Comparison of ENCODE assay signal across 14 cellular contexts in the genomic region with DNA sequence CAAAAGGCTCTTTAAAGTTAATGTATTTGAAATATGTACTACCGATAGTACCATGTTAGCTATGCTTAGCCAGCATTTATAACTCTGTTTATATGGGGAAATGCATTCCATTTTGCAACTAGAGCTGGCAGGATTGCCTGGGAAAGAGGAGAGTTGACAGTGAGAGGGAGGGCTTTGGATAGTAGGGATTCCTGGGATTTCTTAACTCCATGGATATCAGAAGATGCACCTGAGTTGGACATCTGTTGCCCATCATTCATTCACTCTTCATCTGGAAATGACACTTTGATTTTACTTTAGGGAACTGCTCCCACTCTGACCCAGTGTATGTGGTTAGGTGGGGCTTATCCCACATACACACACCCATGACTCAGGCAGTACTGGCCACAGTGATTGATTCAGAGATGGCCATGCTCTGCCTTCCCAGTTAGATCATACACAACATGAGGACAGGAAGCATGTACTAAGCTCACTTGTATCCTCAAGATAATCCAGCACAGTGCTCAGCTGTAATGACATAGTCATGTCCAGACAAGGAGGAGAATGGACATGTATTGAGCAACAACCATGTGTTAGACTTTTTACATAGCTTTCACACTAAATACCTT.
DNase-seq lines count a peak whose midpoint lies in the region; ATAC-seq lines count a peak whose summit lies in the region.
"Had no signal": no experiment of that assay in that cellular context is flagged by ENCODE, and none has a peak within 500 bp of the region (broad histone marks: within the 10 kb centered on the region; RNA-seq: fewer than 3 reads in every experiment).

No MANE protein-coding gene starts in this region.

- no peaks in the 10 kb centered on the region for H3K4me1 Mint-ChIP-seq in stimulated activated naive CD8-positive, alpha-beta T cell treated with anti-CD3 and anti-CD28 coated beads, Interleukin-15, amount 100 ng/mL, for 72 hours
- H3K4me1 Mint-ChIP-seq in activated CD4-positive, alpha-beta memory T cell treated with anti-CD3 and anti-CD28 coated beads for 36 hours (ENCODE audit: low read depth) = peaks cover 14% of the 10 kb centered on the region
- H3K4me1 Mint-ChIP-seq: brain had no signal

- peaks cover 16% of the 10 kb centered on the region for H3K27me3 Mint-ChIP-seq in stimulated activated naive CD8-positive, alpha-beta T cell treated with anti-CD3 and anti-CD28 coated beads, Interleukin-15, amount 100 ng/mL, for 72 hours
- peaks cover 5% of the 10 kb centered on the region for H3K27me3 Mint-ChIP-seq in activated CD4-positive, alpha-beta memory T cell treated with anti-CD3 and anti-CD28 coated beads for 36 hours

- no peaks in the 10 kb centered on the region for H3K9me3 Mint-ChIP-seq in stimulated activated naive CD8-positive, alpha-beta T cell treated with anti-CD3 and anti-CD28 coated beads, Interleukin-15, amount 100 ng/mL, for 72 hours
- H3K9me3 Mint-ChIP-seq in activated CD4-positive, alpha-beta memory T cell treated with anti-CD3 and anti-CD28 coated beads for 36 hours = peaks cover 4% of the 10 kb centered on the region

- POLR2A ChIA-PET in activated CD4-positive, alpha-beta memory T cell treated with anti-CD3 and anti-CD28 coated beads for 36 hours (lab: Charles Lee) = interaction anchor here (1.0 kb wide), 1 partner anchor 13 kb away, joined by 3 read pairs; no protein-coding TSS in a partner anchor

- no peaks in the 10 kb centered on the region for H3K36me3 Mint-ChIP-seq in activated CD4-positive, alpha-beta memory T cell treated with anti-CD3 and anti-CD28 coated beads for 36 hours
- H3K36me3 Mint-ChIP-seq: brain had no signal

- no peak overlapping the region for H3K27ac Mint-ChIP-seq in stimulated activated naive CD8-positive, alpha-beta T cell treated with anti-CD3 and anti-CD28 coated beads, Interleukin-15, amount 100 ng/mL, for 72 hours
- H3K27ac Mint-ChIP-seq in activated CD4-positive, alpha-beta memory T cell treated with anti-CD3 and anti-CD28 coated beads for 36 hours = no peak overlapping the region
- H3K27ac Mint-ChIP-seq: brain had no signal

- intact Hi-C loops in activated CD4-positive, alpha-beta memory T cell treated with anti-CD3 and anti-CD28 coated beads for 36 hours (cut with micrococcal nuclease) = no loop called here

- peak; percentile 69 for ATAC-seq in stimulated activated naive CD8-positive, alpha-beta T cell treated with anti-CD3 and anti-CD28 coated beads, Interleukin-15, Interleukin-2, amounts not matched to agents 100 U/mL and 50 U/mL, for 24 hours
- no peak for ATAC-seq in stimulated activated naive CD8-positive, alpha-beta T cell treated with anti-CD3 and anti-CD28 coated beads, Interleukin-15, amount 100 ng/mL, for 72 hours
- ATAC-seq in GM18511 (IDR thresholded peaks at IDR 0.05; ENCODE audit: unreplicated experiment) (no peak), HG02610 (IDR thresholded peaks at IDR 0.05; ENCODE audit: unreplicated experiment) (no peak)
- ATAC-seq: left ventricle myocardium superior had no signal

- CTCF ChIA-PET in activated CD4-positive, alpha-beta memory T cell treated with anti-CD3 and anti-CD28 coated beads for 36 hours (lab: Charles Lee) = no interaction called here

- H3K4me3 Mint-ChIP-seq in stimulated activated naive CD8-positive, alpha-beta T cell treated with anti-CD3 and anti-CD28 coated beads, Interleukin-15, amount 100 ng/mL, for 72 hours = no peak overlapping the region
- no peak overlapping the region for H3K4me3 Mint-ChIP-seq in activated CD4-positive, alpha-beta memory T cell treated with anti-CD3 and anti-CD28 coated beads for 36 hours
- H3K4me3 Mint-ChIP-seq: brain had no signal

- DNase-seq in stimulated activated naive CD8-positive, alpha-beta T cell treated with anti-CD3 and anti-CD28 coated beads, Interleukin-15, Interleukin-2, amounts not matched to agents 100 U/mL and 50 U/mL, for 24 hours = no peak
- DNase-seq in stimulated activated naive CD8-positive, alpha-beta T cell treated with anti-CD3 and anti-CD28 coated beads, Interleukin-15, amount 100 ng/mL, for 72 hours = no peak
- DNase-seq in amniotic epithelial cell (ENCODE audit: low read depth) (peak; percentile 95), iris pigment epithelial cell (ENCODE audit: low read depth) (peak; percentile 96), DMS 273 treated with DMSO at 0.1 percent for 48 hours (lab: John Stamatoyannopoulos, UW) (no peak)
- DNase-seq in activated CD4-positive, alpha-beta memory T cell treated with anti-CD3 and anti-CD28 coated beads for 36 hours = no peak
- DNase-seq: GDM1; left ventricle myocardium superior; NCI-H2029; pancreas; stimulated activated CD4-positive, alpha-beta T cell treated with anti-CD3 and anti-CD28 coated beads, Interleukin-2, amount 100 ng/mL, for 48 hours had no signal

Comparison
In these comparisons a context has a peak if more than half of its experiments do, and no peak if none do; other contexts are left out.
1. DNase-seq: peak in amniotic epithelial cell (single experiment) and iris pigment epithelial cell (single experiment); none in stimulated activated naive CD8-positive, alpha-beta T cell treated with anti-CD3 and anti-CD28 coated beads, Interleukin-15, Interleukin-2, amounts not matched to agents 100 U/mL and 50 U/mL, for 24 hours (single experiment), stimulated activated naive CD8-positive, alpha-beta T cell treated with anti-CD3 and anti-CD28 coated beads, Interleukin-15, amount 100 ng/mL, for 72 hours (0 of 2), DMS 273 treated with DMSO at 0.1 percent for 48 hours (single experiment) and activated CD4-positive, alpha-beta memory T cell treated with anti-CD3 and anti-CD28 coated beads for 36 hours (single experiment).